In the genomic region with DNA sequence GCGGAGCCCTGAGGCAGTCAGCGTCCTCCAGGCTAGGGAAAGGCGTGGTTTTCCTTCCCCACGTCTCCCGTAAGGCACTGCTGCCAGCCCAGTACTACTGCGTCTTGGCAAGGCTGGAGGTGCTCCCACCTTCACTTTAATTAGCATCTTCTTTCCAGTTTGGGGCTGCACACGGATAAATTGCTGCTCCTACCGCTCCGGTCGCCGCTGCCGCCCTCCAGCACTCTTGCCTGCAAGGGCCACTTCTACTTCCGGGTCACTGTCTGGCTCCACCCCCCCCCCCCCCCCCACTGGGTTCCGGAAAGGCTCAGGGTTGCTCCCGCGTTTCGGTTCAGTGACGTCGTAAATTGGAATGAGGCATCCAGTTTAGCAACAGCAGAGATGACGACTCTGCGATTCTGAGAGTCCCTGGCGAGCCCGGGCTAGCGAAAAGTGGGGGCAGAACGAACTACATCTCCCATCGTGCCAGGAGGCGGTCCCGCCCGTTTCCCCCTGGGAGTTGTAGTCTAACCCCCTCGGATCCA, we compare ENCODE assay signal across 8 cellular contexts. TPM values are rescaled to one million over a fixed set of nuclear protein-coding genes. Genes with fewer than 3 reads are reported as not detected.
DNase-seq lines count a peak whose midpoint lies in the region; ATAC-seq and TF ChIP-seq lines count a peak whose summit lies in the region.

Gene NEDD8 (minus strand): TSS at position 247 of the 524 bp plus-strand sequence. CDS start 100 bp downstream, at position 147.

- no peaks in the 10 kb centered on the region for H3K27me3 ChIP-seq in H7 (ENCODE audit: control insufficient read depth, insufficient read depth, low read length)

- H3K36me3 ChIP-seq in H7 (replicated peaks; ENCODE audit: control insufficient read depth, insufficient read depth, low read length) = peaks cover 8% of the 10 kb centered on the region

- H3K4me1 Mint-ChIP-seq in nephron = peaks cover 27% of the 10 kb centered on the region

- H3K27ac Mint-ChIP-seq in nephron = peak within 1 kb of the TSS; percentile 92 to 99 (median 97)

- H3K27me3 Mint-ChIP-seq in nephron (ENCODE audit: low read depth) = no peaks in the 10 kb centered on the region

- no peaks in the 10 kb centered on the region for H3K9me3 Mint-ChIP-seq in nephron

- peak within 1 kb of the TSS; percentile 90 to 98 (median 94) for H3K4me3 Mint-ChIP-seq in nephron

- peak; percentile 98 for DNase-seq in EH (ENCODE audit: low read depth)
- DNase-seq in H7 = peak; percentile 92
- peak; percentile 95 for DNase-seq in M059J (ENCODE audit: low read depth)
- peak; percentile 83 for DNase-seq in activated T-helper 9 cell treated with anti-CD3 and anti-CD28 coated beads, Interleukin-2, amount 50 U/mL, for 16 hours (ENCODE audit: low read depth)
- DNase-seq in fibroblast of pulmonary artery (ENCODE audit: low read depth) = peak; percentile 97
- peak; percentile 88 for DNase-seq in stimulated activated naive CD8-positive, alpha-beta T cell treated with anti-CD3 and anti-CD28 coated beads, Interleukin-15, Interleukin-2, amounts not matched to agents 100 U/mL and 50 U/mL, for 24 hours

- TF ChIP-seq CTCF in fibroblast of pulmonary artery (IDR thresholded peaks at IDR 0.05; ENCODE audit: low read length, missing control alignments) (no peak), nephron (IDR thresholded peaks at IDR 0.05; ENCODE audit: unreplicated experiment in 3 of 3) (no peak)

- TF ChIP-seq POLR2A in Raji (IDR thresholded peaks at IDR 0.05; ENCODE audit: insufficient read depth, low read depth, low read length) = peak; percentile 66

- H3K36me3 Mint-ChIP-seq in nephron (ENCODE audit: low read depth) = peaks cover 31% of the 10 kb centered on the region

- peak; percentile 92 for ATAC-seq in stimulated activated naive CD8-positive, alpha-beta T cell treated with anti-CD3 and anti-CD28 coated beads, Interleukin-15, Interleukin-2, amounts not matched to agents 100 U/mL and 50 U/mL, for 24 hours

- peak within 1 kb of the TSS; percentile 87 for H3K4me3 ChIP-seq in H7 (ENCODE audit: insufficient read depth, low read depth, low read length)
- H3K4me3 ChIP-seq in fibroblast of pulmonary artery (replicated peaks; ENCODE audit: low read depth, low read length) = peak within 1 kb of the TSS; percentile 93

RNA-seq across cellular contexts. Expression of gene NEDD8, which starts in this region (rescaled TPM):
- total RNA-seq in H7 (2014; rRNA removed; shearing (Covaris generic)) = 195 and 203 TPM in 2 replicates
- total RNA-seq in M059J (2014; rRNA removed; shearing (Covaris generic)) = 335 and 388 TPM in 2 replicates

Comparison
In these comparisons a context has a peak if more than half of its experiments do, and no peak if none do; other contexts are left out.
1. Peak in every context shown above with its lines: DNase-seq, ATAC-seq and H3K4me3 ChIP-seq.